ENCODE assay signal across 20 cellular contexts in the genomic region with DNA sequence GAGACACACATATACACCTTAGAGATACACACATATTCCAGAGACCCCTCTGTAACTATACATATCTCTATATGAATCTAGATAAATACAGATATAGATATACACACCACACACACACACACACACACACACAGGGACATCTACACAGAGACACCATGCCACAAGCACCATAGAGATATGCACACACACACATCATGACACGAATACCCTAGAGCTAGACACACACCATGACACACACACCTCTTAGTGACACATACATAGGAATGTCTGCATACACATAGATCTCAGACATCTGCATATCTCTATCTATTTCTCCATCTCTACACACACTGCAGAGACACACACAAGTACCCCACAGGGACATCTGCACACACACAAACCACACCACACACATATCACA.
DNase-seq lines count a peak whose midpoint lies in the region; ATAC-seq, FAIRE-seq and TF ChIP-seq lines count a peak whose summit lies in the region.
"Had no signal": no experiment of that assay in that cellular context is flagged by ENCODE, and none has a peak within 500 bp of the region (broad histone marks: within the 10 kb centered on the region; RNA-seq: fewer than 3 reads in every experiment).

No MANE protein-coding gene starts in this region.

- H3K4me3 Mint-ChIP-seq in stimulated activated effector memory CD8-positive, alpha-beta T cell treated with anti-CD3 and anti-CD28 coated beads, Interleukin-12 subunit alpha, Interleukin-12 subunit beta, amount 100 ng/mL, for 72 hours, result no peak overlapping the region
- H3K4me3 Mint-ChIP-seq: CD8-positive, alpha-beta T cell had no signal

- WGBS in H1 (ENCODE audit: extremely low coverage in 1 of 2, insufficient coverage in 1 of 2, insufficient read length in 1 of 2, insufficient replicate concordance in 2 of 2, low coverage in 1 of 2, low lambda C conversion rate in 2 of 2, missing lambda C conversion rate in 1 of 2), 2 experiments, result 68% methylated on average over 1 of the region's 1 CpG; no CpG with 5 or more reads in 1 of the 2 experiments

- no peak overlapping the region for H3K23ac ChIP-seq in H1 (ENCODE audit: insufficient read length)

- H3K27ac ChIP-seq in H1 (ENCODE audit: low read depth, low read length) (no peak overlapping the region), coronary artery (no peak overlapping the region)
- H3K27ac ChIP-seq: BLaER1 treated with 17β-estradiol and CSF1 and Interleukin-3, amounts not matched to agents 10 nM and 100 nM; GM23248 had no signal

- TF ChIP-seq POLR2A in H1 (IDR thresholded peaks at IDR 0.05; ENCODE audit: control extremely low read depth in 1 of 2, low read depth in 2 of 2, low read length in 2 of 2), result no peak

- no peaks in the 10 kb centered on the region for H4K20me1 ChIP-seq in H1 (replicated peaks in 1 of 2; ENCODE audit: control insufficient read depth in 1 of 2, insufficient read depth in 2 of 2, low read length in 2 of 2)
- H4K20me1 ChIP-seq: BLaER1 treated with 17β-estradiol and CSF1 and Interleukin-3, amounts not matched to agents 10 nM and 100 nM had no signal

- no peaks in the 10 kb centered on the region for H3K79me2 ChIP-seq in H1 (ENCODE audit: control insufficient read depth in 1 of 2, insufficient read depth in 2 of 2, low read length in 2 of 2)

- FAIRE-seq in H1 (lab: Jason Lieb, UNC), result no peak
- FAIRE-seq: GM19239, H54 had no signal

- no peak overlapping the region for H2BK12ac ChIP-seq in H1 (ENCODE audit: low read depth, low read length)

- H3K36me3 ChIP-seq in BE2C (no peaks in the 10 kb centered on the region), H1 (ENCODE audit: control insufficient read depth in 2 of 4, insufficient read depth in 4 of 4, low read length in 3 of 4) (no peaks in the 10 kb centered on the region; a peak in 1 of 8 replicates)
- H3K36me3 ChIP-seq: BLaER1 treated with 17β-estradiol and CSF1 and Interleukin-3, amounts not matched to agents 10 nM and 100 nM had no signal

- no peaks in the 10 kb centered on the region for H3K36me3 Mint-ChIP-seq in stimulated activated effector memory CD8-positive, alpha-beta T cell treated with anti-CD3 and anti-CD28 coated beads, Interleukin-12 subunit alpha, Interleukin-12 subunit beta, amount 100 ng/mL, for 72 hours
- H3K36me3 Mint-ChIP-seq: CD8-positive, alpha-beta T cell had no signal

- H3K27me3 ChIP-seq in BE2C (no peaks in the 10 kb centered on the region), H1 (replicated peaks in 1 of 4; ENCODE audit: control insufficient read depth in 3 of 4, extremely low read depth in 1 of 4, insufficient read depth in 3 of 4, low read length in 3 of 4) (no peaks in the 10 kb centered on the region)
- H3K27me3 ChIP-seq: BLaER1 treated with 17β-estradiol and CSF1 and Interleukin-3, amounts not matched to agents 10 nM and 100 nM had no signal

- H4K5ac ChIP-seq in H1 (ENCODE audit: insufficient read length, low read depth, low read length), result no peak overlapping the region

- H4K91ac ChIP-seq in H1 (replicated peaks; ENCODE audit: insufficient read length, low read length), result no peak overlapping the region

- no peak overlapping the region for H3K4me3 ChIP-seq in BE2C (ENCODE audit: low read depth, low read length)
- no peak overlapping the region for H3K4me3 ChIP-seq in H1 (ENCODE audit: extremely low read depth in 1 of 4, insufficient read depth in 2 of 4, low read depth in 3 of 4, low read length in 4 of 4)
- no peak overlapping the region for H3K4me3 ChIP-seq in coronary artery
- H3K4me3 ChIP-seq: BLaER1 treated with 17β-estradiol and CSF1 and Interleukin-3, amounts not matched to agents 10 nM and 100 nM; GM12878; GM23248 had no signal

- H2BK5ac ChIP-seq in H1 (ENCODE audit: low read depth, low read length), result no peak overlapping the region

- H3K14ac ChIP-seq in H1 (ENCODE audit: insufficient read length), result no peak overlapping the region

- peak overlapping the region; percentile 99 for H3K56ac ChIP-seq in H1 (replicated peaks; ENCODE audit: insufficient read length, low read depth, low read length)

- H3K4me1 ChIP-seq in BE2C (peaks cover 34% of the 10 kb centered on the region), H1 (replicated peaks in 1 of 4; ENCODE audit: control insufficient read depth in 3 of 4, insufficient read depth in 4 of 4, low read length in 3 of 4) (no peaks in the 10 kb centered on the region; a peak in 1 of 7 replicates)

- POLR2A ChIA-PET in H1 (lab: Charles Lee; ENCODE audit: partially characterized antibody), result no interaction called here

- peaks cover 11% of the 10 kb centered on the region; the same call in 1 of the 2 replicates for H3K23me2 ChIP-seq in H1 (ENCODE audit: low read depth, low read length)

- peak overlapping the region; percentile 43 for H2BK120ac ChIP-seq in H1 (replicated peaks; ENCODE audit: low read depth, low read length)

- peak; percentile 92 for DNase-seq in BE2C
- no peak for DNase-seq in H1 (ENCODE audit: low read depth in 1 of 2, low spot score in 2 of 2)
- DNase-seq in kidney tubule cell (ENCODE audit: low spot score), result peak; percentile 5
- DNase-seq in stimulated activated effector memory CD8-positive, alpha-beta T cell treated with anti-CD3 and anti-CD28 coated beads, Interleukin-12 subunit alpha, Interleukin-12 subunit beta, amount 100 ng/mL, for 72 hours (ENCODE audit: low spot score in 2 of 2), result no peak
- no peak for DNase-seq in NOMO-1 treated with dmso at 0.1 percent for 144 hours (lab: John Stamatoyannopoulos, UW; ENCODE audit: unreplicated experiment)
- no peak for DNase-seq in coronary artery (ENCODE audit: low spot score)
- no peak for DNase-seq in COLO668 (lab: John Stamatoyannopoulos, UW; ENCODE audit: unreplicated experiment)
- DNase-seq: 8988T; CD8-positive, alpha-beta T cell; COR-L47; DMS 273 treated with DMSO at 0.1 percent for 48 hours; DMS53; DND-41; EL; GM23248; HCEC 1CT had no signal

- H3K9me3 Mint-ChIP-seq in stimulated activated effector memory CD8-positive, alpha-beta T cell treated with anti-CD3 and anti-CD28 coated beads, Interleukin-12 subunit alpha, Interleukin-12 subunit beta, amount 100 ng/mL, for 72 hours, result peaks cover 5% of the 10 kb centered on the region
- H3K9me3 Mint-ChIP-seq: CD8-positive, alpha-beta T cell had no signal

- TF ChIP-seq RAD21 in H1 (IDR thresholded peaks at IDR 0.05 in 1 of 2, conservative IDR thresholded peaks at IDR 0.05 in 1 of 2; ENCODE audit: low read depth in 2 of 2, low read length in 2 of 2), result no peak

- H3K4me1 Mint-ChIP-seq in stimulated activated effector memory CD8-positive, alpha-beta T cell treated with anti-CD3 and anti-CD28 coated beads, Interleukin-12 subunit alpha, Interleukin-12 subunit beta, amount 100 ng/mL, for 72 hours, result no peaks in the 10 kb centered on the region

- H3K4ac ChIP-seq in H1 (replicated peaks; ENCODE audit: insufficient read length, low read depth, low read length), result no peak overlapping the region

- no peak overlapping the region for H3K4me2 ChIP-seq in H1 (ENCODE audit: insufficient read depth in 1 of 2, low read depth in 2 of 2, low read length in 2 of 2)
- H3K4me2 ChIP-seq: BLaER1 treated with 17β-estradiol and CSF1 and Interleukin-3, amounts not matched to agents 10 nM and 100 nM had no signal

- no peaks in the 10 kb centered on the region for H3K79me1 ChIP-seq in H1 (ENCODE audit: low read depth, low read length)

- ATAC-seq in stimulated activated effector memory CD8-positive, alpha-beta T cell treated with anti-CD3 and anti-CD28 coated beads, Interleukin-12 subunit alpha, Interleukin-12 subunit beta, amount 100 ng/mL, for 72 hours, result peak; percentile 16
- ATAC-seq: CD8-positive, alpha-beta T cell; GM12878 had no signal

- no peak overlapping the region for H4K8ac ChIP-seq in H1 (ENCODE audit: extremely low read depth, insufficient read depth, low read length)

- H2AFZ ChIP-seq in H1 (ENCODE audit: low read length), result no peak overlapping the region
- H2AFZ ChIP-seq: GM23248 had no signal

- CTCF ChIA-PET in H1 (lab: Charles Lee; ENCODE audit: partially characterized antibody), result no interaction called here

- H3K9me3 ChIP-seq in BE2C, result peaks cover 9% of the 10 kb centered on the region
- no peaks in the 10 kb centered on the region for H3K9me3 ChIP-seq in H1 (ENCODE audit: insufficient read depth in 2 of 2, low read depth in 1 of 2, low read length in 1 of 2)
- H3K9me3 ChIP-seq: BLaER1 treated with 17β-estradiol and CSF1 and Interleukin-3, amounts not matched to agents 10 nM and 100 nM had no signal

- no peak overlapping the region for H3K27ac Mint-ChIP-seq in stimulated activated effector memory CD8-positive, alpha-beta T cell treated with anti-CD3 and anti-CD28 coated beads, Interleukin-12 subunit alpha, Interleukin-12 subunit beta, amount 100 ng/mL, for 72 hours
- H3K27ac Mint-ChIP-seq: CD8-positive, alpha-beta T cell had no signal

- H2BK15ac ChIP-seq in H1 (ENCODE audit: low read length), result no peak overlapping the region

- H2BK20ac ChIP-seq in H1 (ENCODE audit: low read length), result no peak overlapping the region

- no peak overlapping the region for H2AK5ac ChIP-seq in H1 (ENCODE audit: low read depth, low read length)

- no peak overlapping the region for H3K18ac ChIP-seq in H1 (ENCODE audit: extremely low read depth, low read length)

- no peak for TF ChIP-seq EP300 in H1 (IDR thresholded peaks at IDR 0.05; ENCODE audit: borderline replicate concordance in 1 of 2, low read depth in 2 of 2, low read length in 2 of 2)

- H3K9ac ChIP-seq in H1 (replicated peaks in 1 of 4; ENCODE audit: extremely low read depth in 1 of 4, low read depth in 3 of 4, low read length in 3 of 4), result no peak overlapping the region
- H3K9ac ChIP-seq: BLaER1 treated with 17β-estradiol and CSF1 and Interleukin-3, amounts not matched to agents 10 nM and 100 nM; GM23248 had no signal

- TF ChIP-seq CTCF in BE2C (IDR thresholded peaks at IDR 0.05; ENCODE audit: low read depth, low read length), result no peak
- no peak for TF ChIP-seq CTCF in H1 (IDR thresholded peaks at IDR 0.05; ENCODE audit: control extremely low read depth in 1 of 3, insufficient read depth in 1 of 3, low read depth in 1 of 3, low read length in 3 of 3)
- no peak for TF ChIP-seq CTCF in coronary artery (IDR thresholded peaks at IDR 0.05)

TF ChIP-seq in H1, 55 proteins besides CTCF, POLR2A, EP300 and RAD21 (continues in another document):
- TF ChIP-seq SRF (IDR thresholded peaks at IDR 0.05; ENCODE audit: low read depth, low read length) (no peak), FOSL1 (IDR thresholded peaks at IDR 0.05; ENCODE audit: insufficient read depth, low read depth, low read length) (no peak), EGR1 (IDR thresholded peaks at IDR 0.05; ENCODE audit: borderline replicate concordance, low read depth, low read length) (no peak), ZNF274 (IDR thresholded peaks at IDR 0.05; ENCODE audit: borderline replicate concordance, extremely low read depth, low read length) (no peak)

Comparison
In these comparisons a context has a peak if more than half of its experiments do, and no peak if none do; other contexts are left out.
1. DNase-seq: peak in BE2C (single experiment) and kidney tubule cell (single experiment); none in H1 (0 of 2), stimulated activated effector memory CD8-positive, alpha-beta T cell treated with anti-CD3 and anti-CD28 coated beads, Interleukin-12 subunit alpha, Interleukin-12 subunit beta, amount 100 ng/mL, for 72 hours (0 of 2), NOMO-1 treated with dmso at 0.1 percent for 144 hours (single experiment), coronary artery (single experiment) and COLO668 (single experiment).